ENCODE assay signal across 1 cellular context in the genomic region with DNA sequence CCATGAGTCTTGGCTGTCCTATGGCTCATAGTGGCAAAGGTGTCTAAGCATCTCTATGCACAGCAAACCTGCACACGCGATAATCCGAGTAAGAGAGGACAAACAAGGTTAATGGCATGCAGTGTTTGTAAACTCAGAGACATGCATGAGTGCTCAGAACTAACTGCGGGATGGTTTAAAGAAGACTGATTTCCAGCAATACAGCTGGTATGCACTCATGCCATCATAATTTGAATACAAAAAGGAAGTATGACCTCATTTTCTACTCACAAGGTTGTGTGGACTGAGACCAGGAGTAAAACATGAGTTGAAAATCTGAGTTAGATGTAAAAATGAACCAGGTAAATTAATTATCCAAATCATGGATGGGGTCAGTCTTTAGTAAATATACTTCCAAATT.
TF ChIP-seq lines count a peak whose summit lies in the region.

No MANE protein-coding gene starts in this region.

TF ChIP-seq in GM12878, 131 proteins besides CTCF, POLR2A, EP300 and RAD21:
- TF ChIP-seq ATF7 (IDR thresholded peaks at IDR 0.05; ENCODE audit: low read depth) (peak; percentile 41; the same call in 1 of the 2 replicates), WRNIP1 (IDR thresholded peaks at IDR 0.05; ENCODE audit: borderline replicate concordance, low read depth, low read length) (no peak)
TF ChIP-seq in GM12878: peak in this region for 1.
